ENCODE assay signal across 8 cellular contexts in genomic region chr6:87702589-87702945, GRCh38. TPM values are rescaled to one million over a fixed set of nuclear protein-coding genes. Genes with fewer than 3 reads are reported as not detected.
DNase-seq lines count a peak whose midpoint lies in the region; ATAC-seq lines count a peak whose summit lies in the region.

No MANE protein-coding gene starts in this region.

- peak overlapping the region; percentile 94 for H3K4me3 Mint-ChIP-seq in activated naive CD8-positive, alpha-beta T cell
- peak overlapping the region; percentile 91 to 100 (median 98) for H3K4me3 Mint-ChIP-seq in immature natural killer cell

- H3K4me1 ChIP-seq in subcutaneous abdominal adipose tissue (ENCODE audit: control insufficient read depth in 5 of 5, insufficient read depth in 5 of 5, low read length in 5 of 5): peaks cover 0 to 32% (median 23%) of the 10 kb centered on the region in 5 donors

- peak overlapping the region; percentile 96 for H3K27ac Mint-ChIP-seq in activated naive CD8-positive, alpha-beta T cell
- H3K27ac Mint-ChIP-seq in immature natural killer cell: peak overlapping the region; percentile 94 to 100 (median 95)

- H3K27me3 Mint-ChIP-seq in activated naive CD8-positive, alpha-beta T cell: no peaks in the 10 kb centered on the region
- peaks cover 8 to 19% (median 10%) of the 10 kb centered on the region in 3 donors for H3K27me3 Mint-ChIP-seq in immature natural killer cell (ENCODE audit: low read depth in 3 of 3)

- peak overlapping the region; percentile 21 to 99 (median 81) for H3K9ac ChIP-seq in subcutaneous abdominal adipose tissue (ENCODE audit: low read length in 5 of 5)

- H3K27ac ChIP-seq in subcutaneous abdominal adipose tissue (ENCODE audit: low read depth, low read length): peak overlapping the region; percentile 99

- H3K36me3 ChIP-seq in subcutaneous abdominal adipose tissue (ENCODE audit: control insufficient read depth in 5 of 5, insufficient read depth in 5 of 5, low read length in 5 of 5): no peaks in the 10 kb centered on the region

- no peaks in the 10 kb centered on the region for H3K9me3 Mint-ChIP-seq in activated naive CD8-positive, alpha-beta T cell (ENCODE audit: low read depth)
- no peaks in the 10 kb centered on the region for H3K9me3 Mint-ChIP-seq in immature natural killer cell

- no peaks in the 10 kb centered on the region for H3K36me3 Mint-ChIP-seq in activated naive CD8-positive, alpha-beta T cell
- no peaks in the 10 kb centered on the region for H3K36me3 Mint-ChIP-seq in immature natural killer cell

- H3K27me3 ChIP-seq in subcutaneous abdominal adipose tissue (ENCODE audit: control insufficient read depth in 5 of 5, insufficient read depth in 4 of 5, low read length in 5 of 5): no peaks in the 10 kb centered on the region

- H3K9me3 ChIP-seq in subcutaneous abdominal adipose tissue (ENCODE audit: control insufficient read depth in 5 of 5, low read length in 5 of 5): no peaks in the 10 kb centered on the region

- H3K4me1 Mint-ChIP-seq in activated naive CD8-positive, alpha-beta T cell (ENCODE audit: low read depth): peaks cover 40% of the 10 kb centered on the region
- H3K4me1 Mint-ChIP-seq in immature natural killer cell: peaks cover 44 to 47% of the 10 kb centered on the region in 2 donors

- DNase-seq in Daoy (ENCODE audit: low read depth) (peak; percentile 42), NCI-H146 (lab: John Stamatoyannopoulos, UW) (peak; percentile 76), immature natural killer cell (no peak), cortex of kidney (lab: John Stamatoyannopoulos, UW) (no peak), NCI-H1048 (lab: John Stamatoyannopoulos, UW) (no peak)

- peak overlapping the region; percentile 59 to 98 (median 85) for H3K4me3 ChIP-seq in subcutaneous abdominal adipose tissue (ENCODE audit: low read depth in 1 of 5, low read length in 5 of 5)

- ATAC-seq in GM21786 (IDR thresholded peaks at IDR 0.05; ENCODE audit: unreplicated experiment): peak; percentile 10

RNA-seq across cellular contexts. Expression of gene AKIRIN2, which starts 0.5 kb away (rescaled TPM):
- 14.6 and 15.6 TPM in 2 replicates for total RNA-seq in Daoy (2014; rRNA removed; shearing (Covaris generic))
- polyA plus RNA-seq in immature natural killer cell: 10 to 100 TPM; 35.6 to 53.8 (median 42.0) TPM

Comparison
In these comparisons a context has a peak if more than half of its experiments do, and no peak if none do; other contexts are left out.
1. DNase-seq: peak in Daoy (single experiment) and NCI-H146 (single experiment); none in immature natural killer cell (0 of 3), cortex of kidney (single experiment) and NCI-H1048 (single experiment).